28 cellular contexts compared by ENCODE assay signal in genomic region chr6:32050562-32050961, GRCh38. TPM values are rescaled to one million over a fixed set of nuclear protein-coding genes. Genes with fewer than 3 reads are reported as not detected.
"Had no signal": no experiment of that assay in that cellular context is flagged by ENCODE, and none has a peak within 500 bp of the region (broad histone marks: within the 10 kb centered on the region; RNA-seq: fewer than 3 reads in every experiment).

No MANE protein-coding gene starts in this region.

- H3K27me3 Mint-ChIP-seq: activated CD4-positive, alpha-beta memory T cell treated with anti-CD3 and anti-CD28 coated beads for 36 hours; activated CD4-positive, alpha-beta T cell treated with anti-CD3 and anti-CD28 coated beads, Interleukin-2, amount 10 ng/mL, durations not matched to agents 7 days and 5 days; activated naive CD4-positive, alpha-beta T cell treated with anti-CD3 and anti-CD28 coated beads, Interleukin-2, amount 50 U/mL, for 24 hours had no signal

- H3K4me3 ChIP-seq: breast epithelium, K562, SJSA1 had no signal

- H3K9me3 Mint-ChIP-seq: activated CD4-positive, alpha-beta memory T cell treated with anti-CD3 and anti-CD28 coated beads for 36 hours; activated CD4-positive, alpha-beta T cell treated with anti-CD3 and anti-CD28 coated beads, Interleukin-2, amount 10 ng/mL, durations not matched to agents 7 days and 5 days; activated naive CD4-positive, alpha-beta T cell treated with anti-CD3 and anti-CD28 coated beads, Interleukin-2, amount 50 U/mL, for 24 hours; activated T-helper 2 cell treated with anti-CD3 and anti-CD28 coated beads, Interferon-gamma antibody, Interleukin-2, Interleukin-4, amounts not matched to agents 10 μg/mL and 5 μg/mL and 100 μg/mL, durations not matched to agents 14 hours and 24 hours and 36 hours; T-helper 1 cell treated with Interleukin-12 subunit alpha and Interleukin-12 subunit beta and Interleukin-4 antibody, amounts not matched to agents 30 μg/mL and 1 μg/mL, for 36 hours had no signal

- H3K9me3 ChIP-seq: breast epithelium, SJSA1 had no signal

- DNase-seq: activated CD4-positive, alpha-beta memory T cell treated with anti-CD3 and anti-CD28 coated beads for 36 hours; activated CD4-positive, alpha-beta T cell treated with anti-CD3 and anti-CD28 coated beads, Interleukin-2, amount 10 ng/mL, durations not matched to agents 7 days and 5 days; activated CD4-positive, CD25-positive, alpha-beta regulatory T cell; activated gamma-delta T cell treated with Interleukin-2 at 50 U/mL for 16 hours; activated T-cell treated with anti-CD3 and anti-CD28 coated beads for 4 hours; activated T-cell treated with anti-CD3 and anti-CD28 coated beads, Interleukin-2, amount 50 U/mL, for 48 hours; Karpas-422; MM.1S; NCI-H1105; NCI-H1436; NCI-H1694 treated with DMSO at 0.1 percent for 48 hours; NCI-H2029 treated with DMSO at 0.1 percent for 48 hours; NCI-H345; NCI-H510A; NCI-H526 treated with DMSO at 0.1 percent for 48 hours; NCI-H82; NK-92 treated with Interleukin-12 subunit alpha and Interleukin-12 subunit beta, amount 100 ng/mL, for 24 hours; OCI-M1; RPMI8226; T-helper 9 cell had no signal

- H3K27ac Mint-ChIP-seq: activated CD4-positive, alpha-beta memory T cell treated with anti-CD3 and anti-CD28 coated beads for 36 hours; activated CD4-positive, alpha-beta T cell treated with anti-CD3 and anti-CD28 coated beads, Interleukin-2, amount 10 ng/mL, durations not matched to agents 7 days and 5 days; activated naive CD4-positive, alpha-beta T cell treated with anti-CD3 and anti-CD28 coated beads, Interleukin-2, amount 50 U/mL, for 24 hours; activated T-helper 2 cell treated with anti-CD3 and anti-CD28 coated beads, Interferon-gamma antibody, Interleukin-2, Interleukin-4, amounts not matched to agents 10 μg/mL and 5 μg/mL and 100 μg/mL, durations not matched to agents 14 hours and 24 hours and 36 hours; T-helper 1 cell treated with Interleukin-12 subunit alpha and Interleukin-12 subunit beta and Interleukin-4 antibody, amounts not matched to agents 30 μg/mL and 1 μg/mL, for 36 hours had no signal

- H3K27ac ChIP-seq: SJSA1 had no signal

- H3K27me3 ChIP-seq: breast epithelium, SJSA1 had no signal

- H3K36me3 ChIP-seq: breast epithelium, SJSA1 had no signal

- H3K4me3 Mint-ChIP-seq: activated CD4-positive, alpha-beta memory T cell treated with anti-CD3 and anti-CD28 coated beads for 36 hours; activated CD4-positive, alpha-beta T cell treated with anti-CD3 and anti-CD28 coated beads, Interleukin-2, amount 10 ng/mL, durations not matched to agents 7 days and 5 days; activated naive CD4-positive, alpha-beta T cell treated with anti-CD3 and anti-CD28 coated beads, Interleukin-2, amount 50 U/mL, for 24 hours; T-helper 1 cell treated with Interleukin-12 subunit alpha and Interleukin-12 subunit beta and Interleukin-4 antibody, amounts not matched to agents 30 μg/mL and 1 μg/mL, for 36 hours had no signal

- ATAC-seq: K562, Panc1, Right ventricle myocardium inferior had no signal

- H3K36me3 Mint-ChIP-seq: activated CD4-positive, alpha-beta memory T cell treated with anti-CD3 and anti-CD28 coated beads for 36 hours had no signal

RNA-seq across cellular contexts. Expression of gene CYP21A2, which starts 12.3 kb away (rescaled TPM):
- total RNA-seq: SJSA1 had no signal
